23 cellular contexts compared by ENCODE assay signal in the genomic region with DNA sequence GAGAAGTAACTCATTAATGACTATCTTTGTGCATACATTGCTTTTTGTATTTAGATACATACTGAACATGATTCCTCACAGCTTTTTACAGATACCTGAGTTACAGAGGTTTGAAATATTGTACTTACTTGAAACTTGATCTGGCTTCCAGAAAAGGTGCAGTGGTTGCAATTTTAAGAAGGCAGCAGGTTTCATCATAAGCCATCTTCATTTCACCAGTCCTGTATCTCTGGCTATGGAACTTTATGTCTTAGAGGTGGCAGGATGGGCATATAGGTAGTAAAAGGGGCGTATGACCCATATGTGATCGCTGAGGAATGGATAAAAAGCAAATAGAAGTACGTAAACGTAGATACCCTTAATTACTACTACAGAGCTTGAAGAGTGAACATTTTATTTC. TPM values are rescaled to one million over a fixed set of nuclear protein-coding genes. Genes with fewer than 3 reads are reported as not detected.
"Had no signal": no experiment of that assay in that cellular context is flagged by ENCODE, and none has a peak within 500 bp of the region (broad histone marks: within the 10 kb centered on the region; RNA-seq: fewer than 3 reads in every experiment).

No MANE protein-coding gene starts in this region.

- H3K27me3 ChIP-seq: ovary, stomach, transverse colon had no signal

- H3K36me3 Mint-ChIP-seq: immature natural killer cell, WTC11 had no signal

- DNase-seq: activated CD4-positive, alpha-beta T cell treated with anti-CD3 and anti-CD28 coated beads, Interleukin-2, amount 50 U/mL, for 48 hours; activated CD8-positive, alpha-beta memory T cell treated with anti-CD3 and anti-CD28 coated beads, Interleukin-2, amount 50 U/mL, for 48 hours; activated effector memory CD4-positive, alpha-beta T cell treated with anti-CD3 and anti-CD28 coated beads, Interleukin-2, amount 50 U/mL, for 16 hours; activated naive CD4-positive, alpha-beta T cell treated with anti-CD3 and anti-CD28 coated beads, Interleukin-2, amount 10 ng/mL, durations not matched to agents 7 days and 5 days; activated T-cell treated with anti-CD3 and anti-CD28 coated beads, Interleukin-2, amount 50 U/mL, for 48 hours; amygdala; effector CD4-positive, alpha-beta T cell; erythroblast; foreskin fibroblast; immature natural killer cell; lower lobe of right lung; naive thymus-derived CD8-positive, alpha-beta T cell; ovary; right cardiac atrium; stimulated activated CD4-positive, alpha-beta T cell treated with anti-CD3 and anti-CD28 coated beads, Interleukin-1b, Interleukin-23, amount 100 ng/mL, for 48 hours; stomach; T-helper 1 cell; T-helper 9 cell; transverse colon had no signal

- H3K9me3 Mint-ChIP-seq: activated naive CD4-positive, alpha-beta T cell treated with anti-CD3 and anti-CD28 coated beads, Interleukin-2, amount 10 ng/mL, durations not matched to agents 7 days and 5 days; dendritic cell treated with granulocyte-macrophage colony-stimulating factor and Interleukin-4, amounts not matched to agents 40 ng/mL and 50 ng/mL, for 4 days; immature natural killer cell; naive thymus-derived CD8-positive, alpha-beta T cell; WTC11 had no signal

- H3K27ac Mint-ChIP-seq: activated naive CD4-positive, alpha-beta T cell treated with anti-CD3 and anti-CD28 coated beads, Interleukin-2, amount 10 ng/mL, durations not matched to agents 7 days and 5 days; dendritic cell treated with granulocyte-macrophage colony-stimulating factor and Interleukin-4, amounts not matched to agents 40 ng/mL and 50 ng/mL, for 4 days; WTC11 had no signal

- H3K4me3 ChIP-seq: lower lobe of right lung, ovary, stomach, transverse colon had no signal

- H3K4me3 Mint-ChIP-seq: activated naive CD4-positive, alpha-beta T cell treated with anti-CD3 and anti-CD28 coated beads, Interleukin-2, amount 10 ng/mL, durations not matched to agents 7 days and 5 days; dendritic cell treated with granulocyte-macrophage colony-stimulating factor and Interleukin-4, amounts not matched to agents 40 ng/mL and 50 ng/mL, for 4 days; immature natural killer cell; WTC11 had no signal

- H3K27me3 Mint-ChIP-seq: activated naive CD4-positive, alpha-beta T cell treated with anti-CD3 and anti-CD28 coated beads, Interleukin-2, amount 10 ng/mL, durations not matched to agents 7 days and 5 days; dendritic cell treated with granulocyte-macrophage colony-stimulating factor and Interleukin-4, amounts not matched to agents 40 ng/mL and 50 ng/mL, for 4 days; naive thymus-derived CD8-positive, alpha-beta T cell had no signal

- ATAC-seq: left lobe of liver; lower lobe of right lung; naive thymus-derived CD8-positive, alpha-beta T cell; right cardiac atrium; WTC11 had no signal

- H3K27ac ChIP-seq: lower lobe of right lung, ovary, stomach, transverse colon had no signal

- H3K9me3 ChIP-seq: lower lobe of right lung, ovary, stomach, transverse colon had no signal

- H3K36me3 ChIP-seq: ovary had no signal

RNA-seq across cellular contexts. Expression of gene PPP1R36, which starts 31.5 kb away (rescaled TPM):
- total RNA-seq: glomerular endothelial cell; naive thymus-derived CD8-positive, alpha-beta T cell had no signal
- polyA plus RNA-seq: naive thymus-derived CD8-positive, alpha-beta T cell had no signal
